23 cellular contexts compared by ENCODE assay signal in the genomic region with DNA sequence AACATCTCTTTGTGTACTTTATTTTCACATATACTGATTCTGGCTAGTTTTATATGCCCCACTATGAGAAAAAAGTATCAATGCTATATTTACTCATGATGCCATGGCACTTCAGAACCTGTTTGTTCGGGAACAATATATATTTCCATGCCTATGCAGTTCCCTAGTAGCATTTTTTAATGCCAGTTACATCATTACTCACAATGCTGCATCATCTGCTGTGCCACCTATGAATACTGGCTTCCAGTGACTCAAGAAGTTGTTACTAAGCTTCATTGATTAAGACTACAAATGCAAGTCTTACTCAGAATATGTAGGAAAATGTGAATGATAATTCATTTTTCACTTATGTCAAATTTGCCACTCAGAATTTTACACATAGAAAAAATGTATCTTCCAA.
A peak's percentile ranks its signal among the peaks of the same experiment; 100 is the strongest.
DNase-seq lines count a peak whose midpoint lies in the region; ATAC-seq and TF ChIP-seq lines count a peak whose summit lies in the region.
"Had no signal": no experiment of that assay in that cellular context is flagged by ENCODE, and none has a peak within 500 bp of the region (broad histone marks: within the 10 kb centered on the region; RNA-seq: fewer than 3 reads in every experiment).

No MANE protein-coding gene starts in this region.

- H3K9ac ChIP-seq in GM23248: no peak overlapping the region
- H3K9ac ChIP-seq: BLaER1 treated with 17β-estradiol and CSF1 and Interleukin-3, amounts not matched to agents 10 nM and 100 nM had no signal

- H3F3A ChIP-seq in GM23248 (ENCODE audit: insufficient read depth): no peaks in the 10 kb centered on the region

- no peaks in the 10 kb centered on the region for H4K20me1 ChIP-seq in GM23248 (ENCODE audit: insufficient read depth)
- H4K20me1 ChIP-seq: BLaER1 treated with 17β-estradiol and CSF1 and Interleukin-3, amounts not matched to agents 10 nM and 100 nM had no signal

- WGBS in GM23248 (ENCODE audit: low coverage in 1 of 2, low lambda C conversion rate in 2 of 2, missing lambda C conversion rate in 2 of 2), 2 experiments: 9 to 29% methylated on average over 1 of the region's 1 CpG

- ATAC-seq in RWPE2 (ENCODE audit: low read depth) (peak; percentile 40; the same call in 1 of the 3 replicates), foreskin keratinocyte (peak; percentile 79), GM21717 (IDR thresholded peaks at IDR 0.05; ENCODE audit: unreplicated experiment) (no peak), mucosa of descending colon (no peak)
- ATAC-seq: A549, GM12878 had no signal

- DNase-seq in GM23248 (peak; percentile 17), RWPE2 (ENCODE audit: low spot score) (no peak), epithelial cell of esophagus (ENCODE audit: low read depth) (peak; percentile 74), foreskin keratinocyte (peak in 1 of 2 donors; percentile 59), mucosa of descending colon (no peak)
- no peak for DNase-seq in stimulated activated CD4-positive, alpha-beta T cell treated with anti-CD3 and anti-CD28 coated beads, Interleukin-2, amount 100 ng/mL, for 24 hours
- DNase-seq: 8988T; ACHN; AML-193; BE2C; CD4-positive, alpha-beta T cell; CD8-positive, alpha-beta memory T cell; DMS 273 treated with DMSO at 0.1 percent for 48 hours; DMS79; EL; GDM1; GOT3; HFFc6 had no signal

- H2AFZ ChIP-seq in GM23248: no peak overlapping the region

- H3K4me2 ChIP-seq in GM23248 (ENCODE audit: unreplicated experiment): no peak overlapping the region
- H3K4me2 ChIP-seq: A549; BLaER1 treated with 17β-estradiol and CSF1 and Interleukin-3, amounts not matched to agents 10 nM and 100 nM had no signal

- H3K4me3 ChIP-seq in GM23248 (no peak overlapping the region), RWPE2 (ENCODE audit: severe bottlenecking) (no peak overlapping the region), epithelial cell of esophagus (ENCODE audit: low read length) (no peak overlapping the region), mucosa of descending colon (no peak overlapping the region)
- H3K4me3 ChIP-seq: A549; BLaER1 treated with 17β-estradiol and CSF1 and Interleukin-3, amounts not matched to agents 10 nM and 100 nM; GM12878; HAP-1 had no signal

- no peaks in the 10 kb centered on the region for H3K9me2 ChIP-seq in GM23248 (ENCODE audit: insufficient read depth)

- H3K36me3 ChIP-seq in GM23248 (ENCODE audit: low read depth) (no peaks in the 10 kb centered on the region), RWPE2 (ENCODE audit: low read depth) (no peaks in the 10 kb centered on the region), mucosa of descending colon (ENCODE audit: low read depth) (no peaks in the 10 kb centered on the region)
- H3K36me3 ChIP-seq: BE2C; BLaER1 treated with 17β-estradiol and CSF1 and Interleukin-3, amounts not matched to agents 10 nM and 100 nM; HAP-1 had no signal

- no peaks in the 10 kb centered on the region for H3K79me2 ChIP-seq in GM23248 (ENCODE audit: insufficient read depth)

- no peak overlapping the region for H3K27ac ChIP-seq in GM23248
- no peak overlapping the region for H3K27ac ChIP-seq in RWPE2 (ENCODE audit: poor library complexity, severe bottlenecking)
- H3K27ac ChIP-seq in foreskin keratinocyte: no peak overlapping the region
- H3K27ac ChIP-seq: A549; BLaER1 treated with 17β-estradiol and CSF1 and Interleukin-3, amounts not matched to agents 10 nM and 100 nM had no signal

- H3K27me3 ChIP-seq in GM23248 (replicated peaks; ENCODE audit: insufficient read depth) (peaks cover 13% of the 10 kb centered on the region; the same call in 1 of the 2 replicates), RWPE2 (ENCODE audit: insufficient read depth, poor library complexity, severe bottlenecking) (peaks cover 5% of the 10 kb centered on the region), foreskin keratinocyte (peaks cover 3% of the 10 kb centered on the region)
- H3K27me3 ChIP-seq: BE2C; BLaER1 treated with 17β-estradiol and CSF1 and Interleukin-3, amounts not matched to agents 10 nM and 100 nM had no signal

- H3K9me3 ChIP-seq in GM23248 (ENCODE audit: low read depth) (no peaks in the 10 kb centered on the region), RWPE2 (ENCODE audit: severe bottlenecking) (no peaks in the 10 kb centered on the region), mucosa of descending colon (no peaks in the 10 kb centered on the region)
- H3K9me3 ChIP-seq: A549; BE2C; BLaER1 treated with 17β-estradiol and CSF1 and Interleukin-3, amounts not matched to agents 10 nM and 100 nM; HAP-1 had no signal

- no peaks in the 10 kb centered on the region for H3K4me1 ChIP-seq in GM23248 (ENCODE audit: insufficient read depth)
- H3K4me1 ChIP-seq in RWPE2 (ENCODE audit: insufficient read depth, poor library complexity, severe bottlenecking): no peaks in the 10 kb centered on the region
- no peaks in the 10 kb centered on the region for H3K4me1 ChIP-seq in foreskin keratinocyte
- no peaks in the 10 kb centered on the region for H3K4me1 ChIP-seq in mucosa of descending colon (ENCODE audit: low read depth)
- H3K4me1 ChIP-seq: A549, BE2C, HAP-1 had no signal

- intact Hi-C loops in mucosa of descending colon (cut with DNase I, micrococcal nuclease): no loop called here

- TF ChIP-seq CTCF in RWPE2 (IDR thresholded peaks at IDR 0.05; ENCODE audit: poor library complexity, severe bottlenecking): no peak
- TF ChIP-seq CTCF in epithelial cell of esophagus (IDR thresholded peaks at IDR 0.05; ENCODE audit: insufficient read depth, low read depth, low read length, missing control alignments): no peak
- no peak for TF ChIP-seq CTCF in foreskin keratinocyte (conservative IDR thresholded peaks at IDR 0.05)
- no peak for TF ChIP-seq CTCF in mucosa of descending colon (IDR thresholded peaks at IDR 0.05)

- in situ Hi-C loops in GM23248 (cut with MboI): no loop called here

Comparison
In these comparisons a context has a peak if more than half of its experiments do, and no peak if none do; other contexts are left out.
1. DNase-seq: peak in GM23248 (single experiment) and epithelial cell of esophagus (single experiment); none in RWPE2 (single experiment), stimulated activated CD4-positive, alpha-beta T cell treated with anti-CD3 and anti-CD28 coated beads, Interleukin-2, amount 100 ng/mL, for 24 hours (0 of 2) and mucosa of descending colon (0 of 3).
2. ATAC-seq: peak in RWPE2 (single experiment) and foreskin keratinocyte (single experiment); none in GM21717 (single experiment) and mucosa of descending colon (single experiment).